ENCODE assay signal across 25 cellular contexts in genomic region chr3:193775421-193776077, GRCh38.
A peak's percentile ranks its signal among the peaks of the same experiment; 100 is the strongest.
DNase-seq lines count a peak whose midpoint lies in the region.
"Had no signal": no experiment of that assay in that cellular context is flagged by ENCODE, and none has a peak within 500 bp of the region (broad histone marks: within the 10 kb centered on the region; RNA-seq: fewer than 3 reads in every experiment).

No MANE protein-coding gene starts in this region.

- H3K4me2 ChIP-seq in neuronal stem cell (ENCODE audit: insufficient read depth, low read length, poor library complexity, severe bottlenecking), result peak overlapping the region; percentile 3
- H3K4me2 ChIP-seq: SK-N-SH had no signal

- no peak overlapping the region for H2BK5ac ChIP-seq in neuronal stem cell (ENCODE audit: low read length)

- no peak overlapping the region for H2BK15ac ChIP-seq in neuronal stem cell (ENCODE audit: low read length)

- no peak overlapping the region for H2AK5ac ChIP-seq in neuronal stem cell (ENCODE audit: low read depth, low read length)

- H2AFZ ChIP-seq in neuronal stem cell (ENCODE audit: low read length), result no peak overlapping the region
- H2AFZ ChIP-seq: parathyroid adenoma had no signal

- no peak overlapping the region for H4K8ac ChIP-seq in neuronal stem cell (ENCODE audit: low read depth, low read length)

- no peak overlapping the region for H3K23ac ChIP-seq in neuronal stem cell (ENCODE audit: low read depth, low read length, poor library complexity)

- H3K27ac ChIP-seq in neuronal stem cell (replicated peaks; ENCODE audit: low read length), result no peak overlapping the region
- H3K27ac ChIP-seq: HL-60, parathyroid adenoma, right atrium auricular region, spleen, thoracic aorta had no signal

- no peak overlapping the region for H2BK120ac ChIP-seq in neuronal stem cell (ENCODE audit: low read depth, low read length)

- H3K36me3 ChIP-seq in H7 (replicated peaks; ENCODE audit: control insufficient read depth, insufficient read depth, low read length), result no peaks in the 10 kb centered on the region
- H3K36me3 ChIP-seq in neuronal stem cell (replicated peaks in 1 of 2; ENCODE audit: control insufficient read depth in 2 of 2, insufficient read depth in 2 of 2, low read length in 2 of 2), result no peaks in the 10 kb centered on the region
- H3K36me3 ChIP-seq: right atrium auricular region, spleen, thoracic aorta had no signal

- peaks cover 42 to 65% of the 10 kb centered on the region in 2 donors for H3K4me1 ChIP-seq in neuronal stem cell (ENCODE audit: control insufficient read depth in 2 of 2, insufficient read depth in 1 of 2, low read depth in 1 of 2, low read length in 2 of 2)

- no peaks in the 10 kb centered on the region for H3K9me3 ChIP-seq in neuronal stem cell (replicated peaks in 1 of 2; ENCODE audit: control insufficient read depth in 2 of 2, insufficient read depth in 1 of 2, low read depth in 1 of 2, low read length in 2 of 2)
- H3K9me3 ChIP-seq: right atrium auricular region, SK-N-SH, spleen, thoracic aorta had no signal

- no peak overlapping the region for H3K14ac ChIP-seq in neuronal stem cell (ENCODE audit: low read length)

- H3K27me3 ChIP-seq in H7 (ENCODE audit: control insufficient read depth, insufficient read depth, low read length) (peaks cover 5% of the 10 kb centered on the region), neuronal stem cell (ENCODE audit: control insufficient read depth in 3 of 3, insufficient read depth in 3 of 3, low read depth in 1 of 3, low read length in 3 of 3) (peaks cover 0 to 46% (median 11%) of the 10 kb centered on the region in 3 experiments)
- H3K27me3 ChIP-seq: right atrium auricular region had no signal

- no peaks in the 10 kb centered on the region for H3K79me1 ChIP-seq in neuronal stem cell (ENCODE audit: low read depth, low read length)

- WGBS in neuronal stem cell (ENCODE audit: extremely low coverage in 2 of 2, insufficient read length in 2 of 2, insufficient replicate concordance in 1 of 2), 2 donors, result no CpG with 5 or more reads among the region's 11 CpGs

- no peak overlapping the region for H3K9ac ChIP-seq in neuronal stem cell (ENCODE audit: low read depth, low read length, poor library complexity)
- H3K9ac ChIP-seq: parathyroid adenoma, SK-N-SH had no signal

- peak; percentile 61 for DNase-seq in H7
- DNase-seq in NCI-H82 (lab: John Stamatoyannopoulos, UW), result peak; percentile 65
- peak; percentile 52 for DNase-seq in iPS DF 19.7 (ENCODE audit: low read depth, low spot score)
- DNase-seq in neuronal stem cell (ENCODE audit: low spot score), result peak; percentile 29
- DNase-seq in pons (ENCODE audit: low spot score), result no peak
- no peak for DNase-seq in NCI-H345 (lab: John Stamatoyannopoulos, UW)
- DNase-seq in cerebellum (ENCODE audit: low spot score), result no peak
- DNase-seq: activated CD8-positive, alpha-beta T cell treated with anti-CD3 and anti-CD28 coated beads for 36 hours; amniotic stem cell; CD4-positive, alpha-beta memory T cell; mammary epithelial cell; MV-4-11; NCI-H1436; NCI-H2081 treated with DMSO at 0.1 percent for 48 hours; NCI-H510A; NK-92 treated with Interleukin-12 subunit alpha and Interleukin-12 subunit beta, amount 100 ng/mL, for 24 hours; PC-3; SK-N-SH; spleen; stimulated activated CD4-positive, alpha-beta T cell treated with anti-CD3 and anti-CD28 coated beads, Interleukin-2, amount 100 ng/mL, for 24 hours; stimulated activated naive CD8-positive, alpha-beta T cell treated with anti-CD3 and anti-CD28 coated beads, Interleukin-15, Interleukin-2, amounts not matched to agents 100 U/mL and 50 U/mL, for 24 hours had no signal

- no peak overlapping the region for H4K91ac ChIP-seq in neuronal stem cell (ENCODE audit: low read depth, low read length, poor library complexity)

- H3K18ac ChIP-seq in neuronal stem cell (ENCODE audit: low read length), result no peak overlapping the region

- no peak overlapping the region for H3K4ac ChIP-seq in neuronal stem cell (ENCODE audit: low read length)

- H2BK12ac ChIP-seq in neuronal stem cell (ENCODE audit: low read length), result no peak overlapping the region

- H3K4me3 ChIP-seq in H7 (ENCODE audit: insufficient read depth, low read depth, low read length) (no peak overlapping the region), neuronal stem cell (ENCODE audit: low read length in 2 of 2) (no peak overlapping the region)
- H3K4me3 ChIP-seq: right atrium auricular region, spleen, thoracic aorta had no signal

Comparison
In these comparisons a context has a peak if more than half of its experiments do, and no peak if none do; other contexts are left out.
1. DNase-seq: peak in H7 (single experiment), NCI-H82 (single experiment), iPS DF 19.7 (single experiment) and neuronal stem cell (single experiment); none in pons (single experiment), NCI-H345 (single experiment) and cerebellum (single experiment).